In genomic region chr9:94169978-94170377, GRCh38 we compare ENCODE assay signal across 13 cellular contexts.
DNase-seq lines count a peak whose midpoint lies in the region; ATAC-seq, FAIRE-seq and TF ChIP-seq lines count a peak whose summit lies in the region.
"Had no signal": no experiment of that assay in that cellular context is flagged by ENCODE, and none has a peak within 500 bp of the region (broad histone marks: within the 10 kb centered on the region; RNA-seq: fewer than 3 reads in every experiment).

No MANE protein-coding gene starts in this region.

- H3K4me3 Mint-ChIP-seq in effector memory CD8-positive, alpha-beta T cell, result peak overlapping the region; percentile 2 to 66

- H3K9me3 ChIP-seq in OCI-LY1 (ENCODE audit: low read length), result no peaks in the 10 kb centered on the region

- H3K27me3 Mint-ChIP-seq in effector memory CD8-positive, alpha-beta T cell, result no peaks in the 10 kb centered on the region

- no peak for ATAC-seq in effector memory CD8-positive, alpha-beta T cell (replicated peaks)
- no peak for ATAC-seq in HG03097 (IDR thresholded peaks at IDR 0.05; ENCODE audit: low FRiP score, unreplicated experiment)

- H3K4me3 ChIP-seq in OCI-LY1 (ENCODE audit: low read depth, low read length, poor library complexity, severe bottlenecking) (peak overlapping the region; percentile 68), rectal smooth muscle tissue (ENCODE audit: low read length) (no peak overlapping the region)
- H3K4me3 ChIP-seq: lung had no signal

- H3K9ac ChIP-seq in OCI-LY1 (ENCODE audit: low read length) (no peak overlapping the region), rectal smooth muscle tissue (ENCODE audit: low read length) (no peak overlapping the region)

- H3K79me2 ChIP-seq in OCI-LY1 (ENCODE audit: insufficient read depth, low read length), result peaks cover 82% of the 10 kb centered on the region

- peaks cover 77% of the 10 kb centered on the region for H3K4me1 ChIP-seq in OCI-LY1 (ENCODE audit: insufficient read depth, low read length, severe bottlenecking)
- peaks cover 51% of the 10 kb centered on the region for H3K4me1 ChIP-seq in rectal smooth muscle tissue (ENCODE audit: control insufficient read depth, insufficient read depth, low read length)

- no peaks in the 10 kb centered on the region for H3F3A ChIP-seq in OCI-LY1 (ENCODE audit: insufficient read depth, low read length)

- H4K20me1 ChIP-seq in OCI-LY1 (ENCODE audit: insufficient read depth, low read length), result peaks cover 5% of the 10 kb centered on the region

- H3K9me2 ChIP-seq in OCI-LY1 (ENCODE audit: low read depth, low read length), result no peaks in the 10 kb centered on the region

- DNase-seq in effector memory CD8-positive, alpha-beta T cell, result no peak
- DNase-seq in erythroblast (lab: John Stamatoyannopoulos, UW) (no peak), Ammon's horn (ENCODE audit: low spot score) (no peak), SKM-1 (lab: John Stamatoyannopoulos, UW; ENCODE audit: unreplicated experiment) (no peak)
- DNase-seq: activated CD8-positive, alpha-beta memory T cell treated with anti-CD3 and anti-CD28 coated beads, Interleukin-2, amount 50 U/mL, for 4 hours; effector CD8-positive, alpha-beta T cell; GF-D8; stimulated activated CD4-positive, alpha-beta T cell treated with anti-CD3 and anti-CD28 coated beads, Interleukin-4, amount 100 ng/mL, for 4 hours had no signal

- H3K27me3 ChIP-seq in OCI-LY1 (ENCODE audit: insufficient read depth, low read length) (no peaks in the 10 kb centered on the region), rectal smooth muscle tissue (ENCODE audit: control insufficient read depth, insufficient read depth, low read length) (no peaks in the 10 kb centered on the region)

- peak; percentile 33 for FAIRE-seq in G401.6 (lab: Jason Lieb, UNC)

- H3K4me2 ChIP-seq in OCI-LY1 (ENCODE audit: low read length), result peak overlapping the region; percentile 60

- H3K27ac ChIP-seq in OCI-LY1 (ENCODE audit: low read depth, low read length, poor library complexity, severe bottlenecking) (no peak overlapping the region), rectal smooth muscle tissue (ENCODE audit: low read depth, low read length) (peak overlapping the region; percentile 47)

- H3K4me1 Mint-ChIP-seq in effector memory CD8-positive, alpha-beta T cell (ENCODE audit: low read depth in 2 of 2), result peaks cover 54 to 76% of the 10 kb centered on the region in 2 donors

- H2AFZ ChIP-seq in OCI-LY1 (ENCODE audit: low read length), result no peak overlapping the region

- peaks cover 48% of the 10 kb centered on the region for H3K36me3 ChIP-seq in OCI-LY1 (ENCODE audit: insufficient read depth, low read length)
- peaks cover 4% of the 10 kb centered on the region for H3K36me3 ChIP-seq in rectal smooth muscle tissue (ENCODE audit: control insufficient read depth, insufficient read depth, low read length)

- no peak for TF ChIP-seq CTCF in OCI-LY1 (IDR thresholded peaks at IDR 0.05; ENCODE audit: low read length)

- peaks cover 30% of the 10 kb centered on the region for H3K36me3 Mint-ChIP-seq in effector memory CD8-positive, alpha-beta T cell (ENCODE audit: insufficient read depth)

- peak overlapping the region; percentile 9 to 32 for H3K27ac Mint-ChIP-seq in effector memory CD8-positive, alpha-beta T cell

- no peak for TF ChIP-seq POLR2A in erythroblast (IDR thresholded peaks at IDR 0.05; ENCODE audit: low read length)

- H3K9me3 Mint-ChIP-seq in effector memory CD8-positive, alpha-beta T cell, result no peaks in the 10 kb centered on the region
